ENCODE assay signal across 10 cellular contexts in the genomic region with DNA sequence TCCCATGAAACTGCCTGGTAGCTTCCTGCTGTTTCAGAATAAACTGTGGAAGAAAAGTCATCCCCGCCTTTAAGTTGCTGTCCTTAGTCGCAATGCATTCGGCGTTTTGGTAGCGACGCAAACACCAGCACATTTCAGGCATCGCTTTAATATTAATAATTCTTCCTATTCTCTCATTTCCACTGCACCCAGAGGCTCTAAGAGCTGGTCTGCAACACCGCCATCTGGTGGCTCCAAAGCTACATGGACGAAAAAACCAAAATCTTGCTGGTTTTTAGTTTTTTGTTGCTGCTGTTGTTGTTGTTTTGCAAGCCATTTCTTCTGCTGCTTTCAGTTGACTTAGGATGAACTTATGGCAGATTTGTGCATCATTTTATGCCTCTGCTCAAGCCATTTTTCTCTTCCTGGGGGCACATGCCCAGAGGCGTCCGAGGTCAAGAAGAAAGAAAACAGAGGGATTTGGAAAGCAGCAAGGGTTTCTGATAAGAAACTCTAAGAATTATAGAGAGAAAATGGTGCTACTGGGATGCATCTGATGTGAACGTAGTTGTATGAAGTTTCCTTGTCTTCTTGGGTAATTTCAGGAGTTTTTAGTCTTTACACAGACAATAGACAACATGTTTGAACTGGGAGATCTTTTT.
DNase-seq lines count a peak whose midpoint lies in the region; ATAC-seq and TF ChIP-seq lines count a peak whose summit lies in the region.
"Had no signal": no experiment of that assay in that cellular context is flagged by ENCODE, and none has a peak within 500 bp of the region (broad histone marks: within the 10 kb centered on the region; RNA-seq: fewer than 3 reads in every experiment).

No MANE protein-coding gene starts in this region.

- H3F3A ChIP-seq in PC-3 (ENCODE audit: low read length, unreplicated experiment), result no peaks in the 10 kb centered on the region

- intact Hi-C loops in PC-3 (cut with micrococcal nuclease), result loop anchor here (5.0 kb wide), 1 partner anchor 1034 kb away; no protein-coding TSS in a partner anchor

- no peaks in the 10 kb centered on the region for H3K79me2 ChIP-seq in PC-3 (ENCODE audit: low read length)

- BruUV-seq in PC-3 (replicated peaks; lab: Mats Ljungman, UMichigan), result no TSS peak

- H3K4me1 ChIP-seq in PC-3 (ENCODE audit: insufficient read depth, low read length), result no peaks in the 10 kb centered on the region

- CTCF ChIA-PET in PC-3 (lab: Charles Lee), result no interaction called here

- H3K27me3 ChIP-seq in HL-60 (ENCODE audit: insufficient read depth, poor library complexity, severe bottlenecking) (peaks cover 2% of the 10 kb centered on the region), PC-3 (ENCODE audit: low read length) (no peaks in the 10 kb centered on the region)

- H3K4me2 ChIP-seq in PC-3 (ENCODE audit: low read length), result peak overlapping the region; percentile 33

- peaks cover 4% of the 10 kb centered on the region; the same call in 1 of the 2 replicates for H3K9me3 ChIP-seq in PC-3 (ENCODE audit: low read length)

- POLR2A ChIA-PET in PC-3 (lab: Charles Lee; ENCODE audit: unreplicated experiment), result no interaction called here

- H3K27ac ChIP-seq in HL-60 (replicated peaks) (no peak overlapping the region), PC-3 (ENCODE audit: low read length) (no peak overlapping the region)
- H3K27ac ChIP-seq: skin epidermis had no signal

- peak; percentile 40 for TF ChIP-seq CTCF in HL-60 (IDR thresholded peaks at IDR 0.05; ENCODE audit: insufficient read depth, low read length)
- peak; percentile 84 for TF ChIP-seq CTCF in PC-3 (conservative IDR thresholded peaks at IDR 0.05; ENCODE audit: low read depth, low read length)

- H3K4me3 ChIP-seq in HL-60 (replicated peaks; ENCODE audit: insufficient read depth, low read length) (no peak overlapping the region), PC-3 (ENCODE audit: low read length) (no peak overlapping the region)
- H3K4me3 ChIP-seq: skin epidermis had no signal

- no peaks in the 10 kb centered on the region for H3K36me3 ChIP-seq in PC-3 (ENCODE audit: low read depth, low read length)

- ATAC-seq in PC-3, result no peak
- no peak for ATAC-seq in GM19452 (IDR thresholded peaks at IDR 0.05; ENCODE audit: unreplicated experiment)

- no peaks in the 10 kb centered on the region for H3K9me2 ChIP-seq in PC-3 (replicated peaks; ENCODE audit: low read length)

- DNase-seq in Daoy (ENCODE audit: low read depth) (peak; percentile 39), HL-60 (ENCODE audit: low read depth in 1 of 2, low spot score in 1 of 2) (no peak), PC-3 (peak; percentile 64), dermis microvascular lymphatic vessel endothelial cell (ENCODE audit: low read depth in 2 of 2) (peak; percentile 0 to 5), middle frontal gyrus (ENCODE audit: extremely low spot score, low spot score) (peak; percentile 63), activated T-cell treated with anti-CD3 and anti-CD28 coated beads for 4 hours (no peak), NOMO-1 treated with dmso at 0.1 percent for 144 hours (lab: John Stamatoyannopoulos, UW; ENCODE audit: unreplicated experiment) (no peak)
- DNase-seq: activated B cell treated with CpG ODN at 0.5 μM for 24 hours had no signal

- no peak overlapping the region for H3K9ac ChIP-seq in PC-3 (ENCODE audit: low read length)

- H2AFZ ChIP-seq in PC-3 (ENCODE audit: low read length), result no peak overlapping the region

- no peaks in the 10 kb centered on the region for H4K20me1 ChIP-seq in PC-3 (ENCODE audit: low read length)

Comparison
In these comparisons a context has a peak if more than half of its experiments do, and no peak if none do; other contexts are left out.
1. DNase-seq: peak in Daoy (single experiment), PC-3 (single experiment), dermis microvascular lymphatic vessel endothelial cell (2 of 2) and middle frontal gyrus (single experiment); none in HL-60 (0 of 2), activated T-cell treated with anti-CD3 and anti-CD28 coated beads for 4 hours (single experiment) and NOMO-1 treated with dmso at 0.1 percent for 144 hours (single experiment).